Comparison of ENCODE assay signal across 11 cellular contexts in genomic region chr1:64598100-64598571, GRCh38.
DNase-seq lines count a peak whose midpoint lies in the region; ATAC-seq and TF ChIP-seq lines count a peak whose summit lies in the region.
"Had no signal": no experiment of that assay in that cellular context is flagged by ENCODE, and none has a peak within 500 bp of the region (broad histone marks: within the 10 kb centered on the region; RNA-seq: fewer than 3 reads in every experiment).

No MANE protein-coding gene starts in this region.

- peaks cover 5% of the 10 kb centered on the region for H3K27me3 Mint-ChIP-seq in T-helper 2 cell treated with Interferon-gamma antibody and Interleukin-4, amounts not matched to agents 5 μg/mL and 100 μg/mL, for 36 hours (ENCODE audit: low read depth)
- H3K27me3 Mint-ChIP-seq: activated CD4-positive, alpha-beta T cell treated with anti-CD3 and anti-CD28 coated beads, Interleukin-2, amount 10 ng/mL, durations not matched to agents 24 days and 14 days; activated naive CD8-positive, alpha-beta T cell treated with anti-CD3 and anti-CD28 coated beads, Interleukin-2, amount 50 U/mL, for 24 hours had no signal

- no peak for ATAC-seq in HG03571 (IDR thresholded peaks at IDR 0.05; ENCODE audit: unreplicated experiment)
- ATAC-seq: activated naive CD8-positive, alpha-beta T cell treated with anti-CD3 and anti-CD28 coated beads, Interleukin-2, amount 50 U/mL, for 24 hours; mucosa of descending colon had no signal

- H3K27ac Mint-ChIP-seq in T-helper 2 cell treated with Interferon-gamma antibody and Interleukin-4, amounts not matched to agents 5 μg/mL and 100 μg/mL, for 36 hours: no peak overlapping the region
- H3K27ac Mint-ChIP-seq: activated CD4-positive, alpha-beta T cell treated with anti-CD3 and anti-CD28 coated beads, Interleukin-2, amount 10 ng/mL, durations not matched to agents 24 days and 14 days; activated naive CD8-positive, alpha-beta T cell treated with anti-CD3 and anti-CD28 coated beads, Interleukin-2, amount 50 U/mL, for 24 hours had no signal

- H3K9me3 Mint-ChIP-seq in T-helper 2 cell treated with Interferon-gamma antibody and Interleukin-4, amounts not matched to agents 5 μg/mL and 100 μg/mL, for 36 hours: no peaks in the 10 kb centered on the region
- H3K9me3 Mint-ChIP-seq: activated CD4-positive, alpha-beta T cell treated with anti-CD3 and anti-CD28 coated beads, Interleukin-2, amount 10 ng/mL, durations not matched to agents 24 days and 14 days; activated naive CD8-positive, alpha-beta T cell treated with anti-CD3 and anti-CD28 coated beads, Interleukin-2, amount 50 U/mL, for 24 hours had no signal

- no peak overlapping the region for H3K4me3 ChIP-seq in fibroblast of pulmonary artery (replicated peaks; ENCODE audit: low read depth, low read length)
- H3K4me3 ChIP-seq: mucosa of descending colon had no signal

- no peak for TF ChIP-seq CTCF in fibroblast of pulmonary artery (IDR thresholded peaks at IDR 0.05; ENCODE audit: low read length, missing control alignments)

- no peak overlapping the region for H3K4me3 Mint-ChIP-seq in T-helper 2 cell treated with Interferon-gamma antibody and Interleukin-4, amounts not matched to agents 5 μg/mL and 100 μg/mL, for 36 hours
- H3K4me3 Mint-ChIP-seq: activated CD4-positive, alpha-beta T cell treated with anti-CD3 and anti-CD28 coated beads, Interleukin-2, amount 10 ng/mL, durations not matched to agents 24 days and 14 days; activated naive CD8-positive, alpha-beta T cell treated with anti-CD3 and anti-CD28 coated beads, Interleukin-2, amount 50 U/mL, for 24 hours had no signal

- peak; percentile 42 for DNase-seq in GM04504 (ENCODE audit: low read depth)
- DNase-seq in RPMI7951 (ENCODE audit: low read depth): peak; percentile 23
- DNase-seq in fibroblast of pulmonary artery (ENCODE audit: low read depth): peak; percentile 31
- DNase-seq in renal cortical epithelial cell (ENCODE audit: low read depth): peak; percentile 90
- DNase-seq in T-helper 2 cell treated with Interferon-gamma antibody and Interleukin-4, amounts not matched to agents 5 μg/mL and 100 μg/mL, for 36 hours (ENCODE audit: low spot score): no peak
- no peak for DNase-seq in cerebellar nuclear complex (lab: John Stamatoyannopoulos, UW)
- DNase-seq in NCI-H187 treated with DMSO at 0.1 percent for 48 hours (lab: John Stamatoyannopoulos, UW): no peak
- DNase-seq: activated CD4-positive, alpha-beta T cell treated with anti-CD3 and anti-CD28 coated beads, Interleukin-2, amount 10 ng/mL, durations not matched to agents 24 days and 14 days; activated naive CD8-positive, alpha-beta T cell treated with anti-CD3 and anti-CD28 coated beads, Interleukin-2, amount 50 U/mL, for 24 hours; mucosa of descending colon had no signal

- H3K4me1 Mint-ChIP-seq in T-helper 2 cell treated with Interferon-gamma antibody and Interleukin-4, amounts not matched to agents 5 μg/mL and 100 μg/mL, for 36 hours (ENCODE audit: low read depth): no peaks in the 10 kb centered on the region
- H3K4me1 Mint-ChIP-seq: activated CD4-positive, alpha-beta T cell treated with anti-CD3 and anti-CD28 coated beads, Interleukin-2, amount 10 ng/mL, durations not matched to agents 24 days and 14 days; activated naive CD8-positive, alpha-beta T cell treated with anti-CD3 and anti-CD28 coated beads, Interleukin-2, amount 50 U/mL, for 24 hours had no signal

- H3K36me3 Mint-ChIP-seq in T-helper 2 cell treated with Interferon-gamma antibody and Interleukin-4, amounts not matched to agents 5 μg/mL and 100 μg/mL, for 36 hours (ENCODE audit: low read depth): no peaks in the 10 kb centered on the region

Comparison
In these comparisons a context has a peak if more than half of its experiments do, and no peak if none do; other contexts are left out.
1. DNase-seq: peak in GM04504 (single experiment), RPMI7951 (single experiment), fibroblast of pulmonary artery (single experiment) and renal cortical epithelial cell (single experiment); none in T-helper 2 cell treated with Interferon-gamma antibody and Interleukin-4, amounts not matched to agents 5 μg/mL and 100 μg/mL, for 36 hours (single experiment), cerebellar nuclear complex (0 of 2) and NCI-H187 treated with DMSO at 0.1 percent for 48 hours (single experiment).